29 cellular contexts compared by ENCODE assay signal in genomic region chr3:11621077-11621476, GRCh38.
"Had no signal": no experiment of that assay in that cellular context is flagged by ENCODE, and none has a peak within 500 bp of the region (broad histone marks: within the 10 kb centered on the region; RNA-seq: fewer than 3 reads in every experiment).

No MANE protein-coding gene starts in this region.

- ATAC-seq: activated CD8-positive, alpha-beta memory T cell treated with anti-CD3 and anti-CD28 coated beads, Interleukin-2, amount 10 ng/mL, durations not matched to agents 7 days and 5 days; SK-N-SH treated with all-trans-retinoic acid at 6 μM for 48 hours had no signal

- H3K4me3 Mint-ChIP-seq: activated CD4-positive, alpha-beta T cell treated with anti-CD3 and anti-CD28 coated beads, Interleukin-2, amount 10 ng/mL, durations not matched to agents 24 days and 14 days; activated CD8-positive, alpha-beta memory T cell treated with anti-CD3 and anti-CD28 coated beads, Interleukin-2, amount 10 ng/mL, durations not matched to agents 7 days and 5 days; activated T-cell treated with anti-CD3 and anti-CD28 coated beads, Interleukin-2, amount 50 U/mL, for 24 hours; activated T-helper 1 cell treated with anti-CD3 and anti-CD28 coated beads, Interleukin-12 subunit alpha, Interleukin-12 subunit beta, Interleukin-2, Interleukin-4 antibody, amounts not matched to agents 30 ng/mL and 10 ng/mL and 1 ng/mL, durations not matched to agents 14 hours and 24 hours and 36 hours; T-helper 1 cell treated with Interleukin-12 subunit alpha and Interleukin-12 subunit beta and Interleukin-4 antibody, amounts not matched to agents 30 μg/mL and 1 μg/mL, for 36 hours; WTC11 had no signal

- FAIRE-seq: RCC 7860 had no signal

- H3K9me3 Mint-ChIP-seq: activated CD4-positive, alpha-beta T cell treated with anti-CD3 and anti-CD28 coated beads, Interleukin-2, amount 10 ng/mL, durations not matched to agents 24 days and 14 days; activated naive CD4-positive, alpha-beta T cell treated with anti-CD3 and anti-CD28 coated beads, Interleukin-2, amount 50 U/mL, for 24 hours; activated T-cell treated with anti-CD3 and anti-CD28 coated beads, Interleukin-2, amount 50 U/mL, for 24 hours; IgD-negative memory B cell; WTC11 had no signal

- H3K36me3 ChIP-seq: breast epithelium had no signal

- H3K9me3 ChIP-seq: breast epithelium, SJSA1 had no signal

- H3K27ac ChIP-seq: SJSA1 had no signal

- H3K27me3 ChIP-seq: breast epithelium, SJSA1 had no signal

- H3K27me3 Mint-ChIP-seq: activated CD4-positive, alpha-beta T cell treated with anti-CD3 and anti-CD28 coated beads, Interleukin-2, amount 10 ng/mL, durations not matched to agents 24 days and 14 days; activated CD8-positive, alpha-beta memory T cell treated with anti-CD3 and anti-CD28 coated beads, Interleukin-2, amount 10 ng/mL, durations not matched to agents 7 days and 5 days; activated naive CD4-positive, alpha-beta T cell treated with anti-CD3 and anti-CD28 coated beads, Interleukin-2, amount 50 U/mL, for 24 hours; activated T-cell treated with anti-CD3 and anti-CD28 coated beads, Interleukin-2, amount 50 U/mL, for 24 hours; IgD-negative memory B cell had no signal

- DNase-seq: activated CD4-positive, alpha-beta T cell treated with anti-CD3 and anti-CD28 coated beads, Interleukin-2, amount 10 ng/mL, durations not matched to agents 24 days and 14 days; activated CD4-positive, alpha-beta T cell treated with anti-CD3 and anti-CD28 coated beads, Interleukin-2, amount 50 U/mL, for 48 hours; activated CD4-positive, CD25-positive, alpha-beta regulatory T cell treated with anti-CD3 and anti-CD28 coated beads, Interleukin-2, amount 50 U/mL, for 72 hours; activated CD8-positive, alpha-beta memory T cell treated with anti-CD3 and anti-CD28 coated beads, Interleukin-2, amount 10 ng/mL, durations not matched to agents 7 days and 5 days; activated effector memory CD4-positive, alpha-beta T cell treated with Interleukin-2 at 50 U/mL for 16 hours; activated naive CD4-positive, alpha-beta T cell; activated T-cell treated with anti-CD3 and anti-CD28 coated beads, Interleukin-2, amount 50 U/mL, for 24 hours; aorta; KG1; NCI-H1048; NCI-H146; NCI-H1930; NCI-H2171; NCI-H2227 treated with DMSO at 0.1 percent for 48 hours; NCI-H446 treated with DMSO at 0.1 percent for 48 hours; NCI-H524 treated with DMSO at 0.1 percent for 48 hours; NCI-H774; NK-92 treated with Interleukin-12 subunit alpha and Interleukin-12 subunit beta, amount 100 ng/mL, for 24 hours; SHP77; T-helper 9 cell had no signal

- H3K4me3 ChIP-seq: breast epithelium, SJSA1 had no signal

- H3K27ac Mint-ChIP-seq: activated CD4-positive, alpha-beta T cell treated with anti-CD3 and anti-CD28 coated beads, Interleukin-2, amount 10 ng/mL, durations not matched to agents 24 days and 14 days; activated naive CD4-positive, alpha-beta T cell treated with anti-CD3 and anti-CD28 coated beads, Interleukin-2, amount 50 U/mL, for 24 hours; activated T-cell treated with anti-CD3 and anti-CD28 coated beads, Interleukin-2, amount 50 U/mL, for 24 hours; activated T-helper 1 cell treated with anti-CD3 and anti-CD28 coated beads, Interleukin-12 subunit alpha, Interleukin-12 subunit beta, Interleukin-2, Interleukin-4 antibody, amounts not matched to agents 30 ng/mL and 10 ng/mL and 1 ng/mL, durations not matched to agents 14 hours and 24 hours and 36 hours; IgD-negative memory B cell; T-helper 1 cell treated with Interleukin-12 subunit alpha and Interleukin-12 subunit beta and Interleukin-4 antibody, amounts not matched to agents 30 μg/mL and 1 μg/mL, for 36 hours had no signal

- H3K36me3 Mint-ChIP-seq: IgD-negative memory B cell, WTC11 had no signal
